18 cellular contexts compared by ENCODE assay signal in the genomic region with DNA sequence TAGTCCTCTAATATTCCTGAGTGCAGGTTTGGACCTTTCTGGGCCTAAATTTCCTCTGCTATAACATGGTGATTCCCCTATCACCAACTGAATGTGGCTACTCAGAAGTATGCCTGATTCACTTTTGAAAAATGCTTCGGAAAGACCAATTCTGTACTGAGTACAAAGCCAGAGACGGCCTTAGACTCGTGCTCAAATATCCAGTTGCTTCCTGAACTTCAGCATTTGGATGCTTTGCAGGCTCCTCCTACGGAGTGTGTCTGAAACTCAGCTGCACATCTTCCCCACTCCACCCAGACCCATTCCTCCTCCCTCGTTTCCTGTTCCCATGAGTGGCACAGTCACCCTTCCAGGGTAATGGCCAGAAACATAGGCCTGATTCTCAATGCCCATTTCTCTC.
DNase-seq lines count a peak whose midpoint lies in the region; ATAC-seq and TF ChIP-seq lines count a peak whose summit lies in the region.
"Had no signal": no experiment of that assay in that cellular context is flagged by ENCODE, and none has a peak within 500 bp of the region (broad histone marks: within the 10 kb centered on the region; RNA-seq: fewer than 3 reads in every experiment).

No MANE protein-coding gene starts in this region.

- WGBS in endodermal cell (ENCODE audit: insufficient coverage in 1 of 2, insufficient read length in 1 of 2), 2 experiments: 92 to 93% methylated on average over 5 of the region's 5 CpGs

- no peak overlapping the region for H3K4me3 ChIP-seq in fibroblast of villous mesenchyme (ENCODE audit: low read depth, low read length)
- no peak overlapping the region for H3K4me3 ChIP-seq in endodermal cell (ENCODE audit: low read length)
- H3K4me3 ChIP-seq: SJSA1 had no signal

- POLR2A ChIA-PET in activated CD4-positive, alpha-beta memory T cell treated with anti-CD3 and anti-CD28 coated beads for 36 hours (lab: Charles Lee): no interaction called here

- H3K4me1 Mint-ChIP-seq in endodermal cell: peaks cover 13% of the 10 kb centered on the region
- H3K4me1 Mint-ChIP-seq in activated CD4-positive, alpha-beta memory T cell treated with anti-CD3 and anti-CD28 coated beads for 36 hours (ENCODE audit: low read depth): no peaks in the 10 kb centered on the region
- H3K4me1 Mint-ChIP-seq: activated CD4-positive, alpha-beta T cell treated with anti-CD3 and anti-CD28 coated beads for 36 hours; B cell had no signal

- TF ChIP-seq CTCF in fibroblast of villous mesenchyme (IDR thresholded peaks at IDR 0.05; ENCODE audit: insufficient read depth, low read depth, low read length) (no peak), endodermal cell (conservative IDR thresholded peaks at IDR 0.05) (no peak)

- CTCF ChIA-PET in activated CD4-positive, alpha-beta memory T cell treated with anti-CD3 and anti-CD28 coated beads for 36 hours (lab: Charles Lee): no interaction called here

- no peak overlapping the region for H3K4me3 Mint-ChIP-seq in endodermal cell
- H3K4me3 Mint-ChIP-seq in activated CD4-positive, alpha-beta memory T cell treated with anti-CD3 and anti-CD28 coated beads for 36 hours: no peak overlapping the region
- H3K4me3 Mint-ChIP-seq: activated CD4-positive, alpha-beta T cell treated with anti-CD3 and anti-CD28 coated beads for 36 hours; activated naive CD4-positive, alpha-beta T cell treated with anti-CD3 and anti-CD28 coated beads for 36 hours; B cell; natural killer cell treated with Interleukin-12 subunit alpha and Interleukin-12 subunit beta and Interleukin-15 and Interleukin-18, amount 100 ng/mL, for 72 hours; stimulated activated naive CD8-positive, alpha-beta T cell treated with anti-CD3 and anti-CD28 coated beads, Interleukin-15, Interleukin-2, amounts not matched to agents 100 ng/mL and 50 ng/mL, for 24 hours had no signal

- ATAC-seq in GM18511 (IDR thresholded peaks at IDR 0.05; ENCODE audit: unreplicated experiment): no peak
- ATAC-seq: activated CD4-positive, alpha-beta T cell treated with anti-CD3 and anti-CD28 coated beads for 36 hours; natural killer cell treated with Interleukin-12 subunit alpha and Interleukin-12 subunit beta and Interleukin-15 and Interleukin-18, amount 100 ng/mL, for 72 hours had no signal

- H3K4me1 ChIP-seq in endodermal cell (ENCODE audit: control insufficient read depth, insufficient read depth, low read length): no peaks in the 10 kb centered on the region

- intact Hi-C loops in activated CD4-positive, alpha-beta memory T cell treated with anti-CD3 and anti-CD28 coated beads for 36 hours (cut with micrococcal nuclease): no loop called here

- H3K27me3 ChIP-seq in endodermal cell (ENCODE audit: control insufficient read depth, insufficient read depth, low read length, poor library complexity, severe bottlenecking): no peaks in the 10 kb centered on the region
- H3K27me3 ChIP-seq: SJSA1 had no signal

- H3K27ac ChIP-seq in endodermal cell (ENCODE audit: low read depth, low read length): no peak overlapping the region
- H3K27ac ChIP-seq: SJSA1 had no signal

- H3K36me3 ChIP-seq in endodermal cell (ENCODE audit: control insufficient read depth, insufficient read depth, low read length): no peaks in the 10 kb centered on the region
- H3K36me3 ChIP-seq: SJSA1 had no signal

- no peak overlapping the region for H3K27ac Mint-ChIP-seq in endodermal cell
- H3K27ac Mint-ChIP-seq in activated CD4-positive, alpha-beta memory T cell treated with anti-CD3 and anti-CD28 coated beads for 36 hours: no peak overlapping the region
- H3K27ac Mint-ChIP-seq: activated CD4-positive, alpha-beta T cell treated with anti-CD3 and anti-CD28 coated beads for 36 hours; activated naive CD4-positive, alpha-beta T cell treated with anti-CD3 and anti-CD28 coated beads for 36 hours; B cell; natural killer cell treated with Interleukin-12 subunit alpha and Interleukin-12 subunit beta and Interleukin-15 and Interleukin-18, amount 100 ng/mL, for 72 hours; stimulated activated naive CD8-positive, alpha-beta T cell treated with anti-CD3 and anti-CD28 coated beads, Interleukin-15, Interleukin-2, amounts not matched to agents 100 ng/mL and 50 ng/mL, for 24 hours had no signal

- no peaks in the 10 kb centered on the region for H3K9me3 ChIP-seq in endodermal cell (ENCODE audit: control insufficient read depth, low read length)
- H3K9me3 ChIP-seq: SJSA1 had no signal

- peaks cover 2% of the 10 kb centered on the region for H3K27me3 Mint-ChIP-seq in endodermal cell (ENCODE audit: insufficient read depth)
- H3K27me3 Mint-ChIP-seq in activated CD4-positive, alpha-beta memory T cell treated with anti-CD3 and anti-CD28 coated beads for 36 hours: peaks cover 1% of the 10 kb centered on the region
- H3K27me3 Mint-ChIP-seq: stimulated activated naive CD8-positive, alpha-beta T cell treated with anti-CD3 and anti-CD28 coated beads, Interleukin-15, Interleukin-2, amounts not matched to agents 100 ng/mL and 50 ng/mL, for 24 hours had no signal

- no peak overlapping the region for H3K9ac ChIP-seq in endodermal cell (ENCODE audit: extremely low read depth, low read length, poor library complexity, severe bottlenecking)

- H3K36me3 Mint-ChIP-seq in endodermal cell (ENCODE audit: low read depth): no peaks in the 10 kb centered on the region
- H3K36me3 Mint-ChIP-seq in activated CD4-positive, alpha-beta memory T cell treated with anti-CD3 and anti-CD28 coated beads for 36 hours: no peaks in the 10 kb centered on the region
- H3K36me3 Mint-ChIP-seq: natural killer cell treated with Interleukin-12 subunit alpha and Interleukin-12 subunit beta and Interleukin-15 and Interleukin-18, amount 100 ng/mL, for 72 hours had no signal

- peak; percentile 85 for DNase-seq in EL
- DNase-seq in amniotic epithelial cell (ENCODE audit: low read depth): peak; percentile 35
- DNase-seq in fibroblast of villous mesenchyme (ENCODE audit: low read depth): peak; percentile 32
- DNase-seq in stromal cell of bone marrow (ENCODE audit: low read depth): peak; percentile 57
- DNase-seq in endodermal cell: no peak
- no peak for DNase-seq in NCI-H748 treated with DMSO at 0.1 percent for 48 hours (lab: John Stamatoyannopoulos, UW)
- DNase-seq in activated CD4-positive, alpha-beta memory T cell treated with anti-CD3 and anti-CD28 coated beads for 36 hours: no peak
- DNase-seq: activated CD4-positive, alpha-beta T cell treated with anti-CD3 and anti-CD28 coated beads for 36 hours; activated naive CD4-positive, alpha-beta T cell treated with anti-CD3 and anti-CD28 coated beads for 36 hours; effector CD8-positive, alpha-beta T cell; NCI-H187; NCI-H510A; T1000 had no signal

- no peaks in the 10 kb centered on the region for H3K9me3 Mint-ChIP-seq in endodermal cell
- H3K9me3 Mint-ChIP-seq in activated CD4-positive, alpha-beta memory T cell treated with anti-CD3 and anti-CD28 coated beads for 36 hours: no peaks in the 10 kb centered on the region
- H3K9me3 Mint-ChIP-seq: activated naive CD4-positive, alpha-beta T cell treated with anti-CD3 and anti-CD28 coated beads for 36 hours; natural killer cell treated with Interleukin-12 subunit alpha and Interleukin-12 subunit beta and Interleukin-15 and Interleukin-18, amount 100 ng/mL, for 72 hours; stimulated activated naive CD8-positive, alpha-beta T cell treated with anti-CD3 and anti-CD28 coated beads, Interleukin-15, Interleukin-2, amounts not matched to agents 100 ng/mL and 50 ng/mL, for 24 hours had no signal

Comparison
In these comparisons a context has a peak if more than half of its experiments do, and no peak if none do; other contexts are left out.
1. DNase-seq: peak in EL (single experiment), amniotic epithelial cell (single experiment), fibroblast of villous mesenchyme (single experiment) and stromal cell of bone marrow (single experiment); none in endodermal cell (single experiment), NCI-H748 treated with DMSO at 0.1 percent for 48 hours (single experiment) and activated CD4-positive, alpha-beta memory T cell treated with anti-CD3 and anti-CD28 coated beads for 36 hours (single experiment).